ENCODE assay signal across 8 cellular contexts in the genomic region with DNA sequence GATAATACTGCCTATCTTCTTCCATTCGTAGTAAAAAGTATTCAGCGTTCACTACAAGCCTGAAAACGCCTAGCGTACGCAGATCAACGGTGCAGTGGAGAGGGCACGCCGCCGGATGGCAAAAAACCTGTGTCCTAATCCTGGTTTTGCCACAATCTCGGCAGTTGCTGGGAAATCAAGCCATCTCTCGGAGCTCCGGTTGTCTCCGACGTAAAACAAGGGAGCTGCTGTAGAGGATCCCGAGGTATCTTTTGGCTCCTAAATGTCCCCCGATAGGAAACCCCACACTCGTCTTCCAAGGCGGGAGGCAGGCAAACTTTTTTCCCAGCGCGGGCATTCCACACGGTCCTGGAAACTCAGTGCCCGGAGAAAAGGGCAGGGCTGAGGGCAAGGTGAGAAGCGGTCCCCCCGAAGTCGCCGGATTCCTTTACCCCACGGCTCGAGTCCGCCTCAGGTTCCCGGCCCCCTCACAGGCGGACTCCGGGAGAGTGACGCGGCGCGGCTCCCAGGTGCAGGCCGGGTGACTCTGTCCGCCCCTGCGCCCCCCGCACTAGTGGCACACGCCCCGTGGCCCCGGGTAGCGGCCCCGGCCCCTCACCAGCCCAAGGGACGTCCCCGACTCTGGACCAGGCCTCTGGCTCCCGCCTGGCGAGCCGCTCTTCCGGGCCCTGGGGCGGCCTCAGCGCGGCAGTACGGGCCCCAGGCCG. TPM values are rescaled to one million over a fixed set of nuclear protein-coding genes. Genes with fewer than 3 reads are reported as not detected.
DNase-seq lines count a peak whose midpoint lies in the region; ATAC-seq, FAIRE-seq and TF ChIP-seq lines count a peak whose summit lies in the region.

No MANE protein-coding gene starts in this region.

- peak; percentile 8 for DNase-seq in SIG-M5 treated with dmso at 0.1 percent for 504 hours (lab: John Stamatoyannopoulos, UW; ENCODE audit: unreplicated experiment)
- no peak for DNase-seq in SIG-M5 (lab: John Stamatoyannopoulos, UW)
- peak; percentile 37 for DNase-seq in HuH-7.5 (ENCODE audit: low spot score)
- no peak for DNase-seq in WTC11 (ENCODE audit: low spot score)
- peak; percentile 27 for DNase-seq in dedifferentiated amniotic fluid mesenchymal stem cell (ENCODE audit: extremely low spot score)
- DNase-seq in HepG2 (ENCODE audit: low spot score), result no peak
- DNase-seq in stimulated activated CD8-positive, alpha-beta memory T cell treated with anti-CD3 and anti-CD28 coated beads, Interleukin-15, amount 100 ng/mL, for 24 hours (ENCODE audit: low read depth), result peak; percentile 13
- no peak for DNase-seq in retina

- no peaks in the 10 kb centered on the region for H3K9me3 ChIP-seq in HepG2 (ENCODE audit: low read length)

- peaks cover 40% of the 10 kb centered on the region for H3K4me1 ChIP-seq in HepG2 (ENCODE audit: insufficient read depth, low read length)

- H4K20me1 ChIP-seq in HepG2 (ENCODE audit: insufficient read depth, low read length), result no peaks in the 10 kb centered on the region

- TF ChIP-seq POLR2A in HepG2 (IDR thresholded peaks at IDR 0.05; ENCODE audit: insufficient read depth in 1 of 2, low read depth in 2 of 2, low read length in 2 of 2), result no peak; a peak in 1 of 4 replicates

- H3K9me3 Mint-ChIP-seq in WTC11, result no peaks in the 10 kb centered on the region

- H3K4me1 Mint-ChIP-seq in WTC11, result peaks cover 29% of the 10 kb centered on the region

- 2% methylated on average over 13 of the region's 56 CpGs for WGBS in HepG2 (ENCODE audit: low lambda C conversion rate)

- peaks cover 44% of the 10 kb centered on the region for H3K79me2 ChIP-seq in HepG2 (ENCODE audit: insufficient read depth, low read length)

- no peaks in the 10 kb centered on the region; a peak in 1 of 5 replicates for H3K27me3 ChIP-seq in HepG2 (ENCODE audit: control insufficient read depth in 1 of 2, insufficient read depth in 2 of 2, low read length in 2 of 2)

- POLR2A ChIA-PET in WTC11 (lab: Charles Lee) (interaction anchor here (3.6 kb wide), 1 partner anchor 18 kb away, joined by 15 read pairs; no protein-coding TSS in a partner anchor), HepG2 (lab: Yijun Ruan, JAX) (interaction anchor here (1.0 to 5.3 kb wide), 10 partner anchors 8 to 449 kb away, joined by 3 to 71 read pairs (median 4); partner anchors contain the start of genes EXOC6, HHEX and KIF11)

- peak overlapping the region; percentile 69 to 97 (median 96) for H3K4me3 ChIP-seq in HepG2 (replicated peaks in 1 of 3; ENCODE audit: insufficient read depth in 1 of 3, low read depth in 2 of 3, low read length in 3 of 3)

- no peak for TF ChIP-seq CTCF in WTC11 (IDR thresholded peaks at IDR 0.05)
- no peak; the same call in 1 of the 2 replicates for TF ChIP-seq CTCF in HepG2 (CRISPR knock-in tag; IDR thresholded peaks at IDR 0.05)

- no peak overlapping the region for H3K27ac Mint-ChIP-seq in WTC11

- in situ Hi-C loops in HepG2 (cut with HindIII; ENCODE audit: extremely low pct_ligation_motif_present, low pct_unique_long_range_greater_than_20kb), result loop anchor here (5.0 kb wide), 1 partner anchor 51 kb away; no protein-coding TSS in a partner anchor

- H3K36me3 ChIP-seq in HepG2 (replicated peaks in 1 of 2; ENCODE audit: control insufficient read depth in 1 of 2, insufficient read depth in 2 of 2, low read length in 2 of 2), result peaks cover 0 to 8% of the 10 kb centered on the region in 2 experiments; a peak in 2 of 5 replicates

- TSS peak; percentile 69 for BruUV-seq in HepG2 (replicated peaks; lab: Mats Ljungman, UMichigan)

- CTCF ChIA-PET in WTC11 (lab: Charles Lee), result interaction anchor here (0.6 to 3.9 kb wide), 4 partner anchors 18 to 137 kb away, joined by 3 to 32 read pairs (median 10); no protein-coding TSS in a partner anchor
- CTCF ChIA-PET in HepG2 (lab: Yijun Ruan, JAX; ENCODE audit: low intra/inter-chr PET ratio, low total read pairs), result interaction anchor here (2.8 kb wide), 1 partner anchor 56 kb away, joined by 38 read pairs; no protein-coding TSS in a partner anchor

- peak overlapping the region; percentile 95 for H3K9ac ChIP-seq in HepG2 (ENCODE audit: insufficient read depth, low read depth, low read length)

- peak; percentile 43 for ATAC-seq in WTC11
- peak; percentile 62 for ATAC-seq in HepG2

- peak overlapping the region; percentile 47 for H2AFZ ChIP-seq in HepG2 (ENCODE audit: low read length)

- peaks cover 6% of the 10 kb centered on the region; the same call in 1 of the 2 replicates for H3K36me3 Mint-ChIP-seq in WTC11

- no peak for TF ChIP-seq EP300 in HepG2 (IDR thresholded peaks at IDR 0.05; ENCODE audit: low read depth in 2 of 2, low read length in 2 of 2)
- TF ChIP-seq EP300 in HepG2 (CRISPR knock-in tag; IDR thresholded peaks at IDR 0.05; ENCODE audit: borderline replicate concordance), result no peak

- H3K27ac ChIP-seq in HepG2 (ENCODE audit: extremely low read length, insufficient read depth, low read length), result peak overlapping the region; percentile 98

- no peak for TF ChIP-seq RAD21 in HepG2 (CRISPR knock-in tag; IDR thresholded peaks at IDR 0.05)

- H3K27me3 Mint-ChIP-seq in WTC11 (ENCODE audit: low read depth), result no peaks in the 10 kb centered on the region

- intact Hi-C loops in HepG2 (cut with micrococcal nuclease; ENCODE audit: unreplicated experiment), result no loop called here

- peak; percentile 75 for FAIRE-seq in HepG2 (lab: Jason Lieb, UNC)

- H3K4me2 ChIP-seq in HepG2 (ENCODE audit: low read depth, low read length), result peak overlapping the region; percentile 92

- peak overlapping the region; percentile 67 for H3K4me3 Mint-ChIP-seq in WTC11

TF ChIP-seq in WTC11, 78 proteins besides CTCF, POLR2A, EP300 and RAD21 (continues in another document):
- no peak for TF ChIP-seq ZNF416 (CRISPR knock-in tag; IDR thresholded peaks at IDR 0.05)
- TF ChIP-seq ZNF121 (CRISPR knock-in tag; IDR thresholded peaks at IDR 0.05), result 0 out of 2 replicates have a peak, but pooled peaks have one; percentile 5
- no peak for TF ChIP-seq KAT7 (CRISPR knock-in tag; IDR thresholded peaks at IDR 0.05; ENCODE audit: borderline replicate concordance)

TF ChIP-seq in HepG2, 621 proteins besides CTCF, POLR2A, EP300 and RAD21 (continues in another document):
- TF ChIP-seq ZNF180 (CRISPR knock-in tag; IDR thresholded peaks at IDR 0.05; ENCODE audit: borderline replicate concordance, low read depth), result no peak
- no peak for TF ChIP-seq KDM1A (CRISPR knock-in tag; IDR thresholded peaks at IDR 0.05)
- no peak for TF ChIP-seq CENPX (CRISPR knock-in tag; IDR thresholded peaks at IDR 0.05)
- TF ChIP-seq SP140L (CRISPR knock-in tag; IDR thresholded peaks at IDR 0.05; ENCODE audit: borderline replicate concordance), result 0 out of 2 replicates have a peak, but pooled peaks have one; percentile 53
- no peak; the same call in 1 of the 2 replicates for TF ChIP-seq ZNF790 (CRISPR knock-in tag; IDR thresholded peaks at IDR 0.05; ENCODE audit: borderline replicate concordance)

RNA-seq across cellular contexts. Expression of gene IDE, which starts 0.6 kb away (rescaled TPM):
- 44.0 to 50.5 TPM (median 45.2 TPM) in 3 replicates for total RNA-seq in WTC11 (2021)
- 52.1 and 94.3 TPM in 2 replicates for total RNA-seq in HepG2 (2016; rRNA removed; fragmentation: Illumina TruSeq; extraction: Trizol)
- total RNA-seq in HepG2 (2016; cell fraction: cytosol; rRNA removed; fragmentation: Illumina TruSeq; extraction: Trizol; ENCODE audit: low read depth), result 11.5 and 14.5 TPM in 2 replicates
- total RNA-seq in HepG2 (2016; cell fraction: insoluble cytoplasmic fraction; rRNA removed; fragmentation: Illumina TruSeq; extraction: Trizol), result 52.6 and 85.1 TPM in 2 replicates
- total RNA-seq in HepG2 (2016; cell fraction: membrane; rRNA removed; fragmentation: Illumina TruSeq; extraction: Trizol), result 15.4 and 18.2 TPM in 2 replicates
- 41.2 and 45.5 TPM in 2 replicates for total RNA-seq in HepG2 (2016; cell fraction: nucleus; rRNA removed; fragmentation: Illumina TruSeq; extraction: Trizol)
- polyA plus RNA-seq in HepG2 (2011; rRNA removed), result 13.0 and 16.1 TPM in 2 replicates
- polyA plus RNA-seq in HepG2 (2011; cell fraction: cytosol; rRNA removed), result 5.1 and 6.8 TPM in 2 replicates
- polyA plus RNA-seq in HepG2 (2011; cell fraction: nucleus; rRNA removed), result 10.7 and 12.6 TPM in 2 replicates
- 12.6 TPM in 2 replicates for polyA plus RNA-seq in HepG2 (2012)
- 1.8 and 2.2 TPM in 2 replicates for polyA plus RNA-seq in HepG2 (2016; cell fraction: cytosol; fragmentation: Illumina TruSeq; extraction: Trizol; ENCODE audit: low read depth)
- polyA plus RNA-seq in HepG2 (2016; cell fraction: insoluble cytoplasmic fraction; fragmentation: Illumina TruSeq; extraction: Trizol; ENCODE audit: low read depth), result 39.2 and 41.0 TPM in 2 replicates
- polyA plus RNA-seq in HepG2 (2016; cell fraction: membrane; fragmentation: Illumina TruSeq; extraction: Trizol; ENCODE audit: low read depth), result 7.3 and 7.4 TPM in 2 replicates
- 26.7 and 30.2 TPM in 2 replicates for polyA plus RNA-seq in HepG2 (2016; cell fraction: nucleus; fragmentation: Illumina TruSeq; extraction: Trizol; ENCODE audit: insufficient read depth, low read depth)
- 22.9 and 67.2 TPM in 2 replicates for polyA minus RNA-seq in HepG2 (2011; rRNA and poly(A)+ RNA removed; ENCODE audit: low replicate concordance)
- 20.7 and 20.8 TPM in 2 replicates for polyA minus RNA-seq in HepG2 (2011; cell fraction: cytosol; rRNA and poly(A)+ RNA removed)
- 33.0 and 34.4 TPM in 2 replicates for polyA minus RNA-seq in HepG2 (2011; cell fraction: nucleus; rRNA and poly(A)+ RNA removed)

RNA-seq across cellular contexts. Expression of gene KIF11, which starts 19.7 kb away (rescaled TPM):
- total RNA-seq in WTC11 (2021) (46.0 to 55.7 TPM (median 47.5 TPM) in 3 replicates), HepG2 (2016; rRNA removed; fragmentation: Illumina TruSeq; extraction: Trizol) (38.4 and 62.8 TPM in 2 replicates)
- 4.6 and 6.3 TPM in 2 replicates for total RNA-seq in HepG2 (2016; cell fraction: cytosol; rRNA removed; fragmentation: Illumina TruSeq; extraction: Trizol; ENCODE audit: low read depth)
- total RNA-seq in HepG2 (2016; cell fraction: insoluble cytoplasmic fraction; rRNA removed; fragmentation: Illumina TruSeq; extraction: Trizol), result 38.2 and 60.3 TPM in 2 replicates
- total RNA-seq in HepG2 (2016; cell fraction: membrane; rRNA removed; fragmentation: Illumina TruSeq; extraction: Trizol), result 10.6 and 12.9 TPM in 2 replicates
- 25.7 and 27.4 TPM in 2 replicates for total RNA-seq in HepG2 (2016; cell fraction: nucleus; rRNA removed; fragmentation: Illumina TruSeq; extraction: Trizol)
- 4.4 and 8.7 TPM in 2 replicates for polyA plus RNA-seq in HepG2 (2011; rRNA removed)
- 3.1 and 3.7 TPM in 2 replicates for polyA plus RNA-seq in HepG2 (2011; cell fraction: cytosol; rRNA removed)
- 2.4 and 2.5 TPM in 2 replicates for polyA plus RNA-seq in HepG2 (2011; cell fraction: nucleus; rRNA removed)
- 5.4 and 15.7 TPM in 2 replicates for polyA plus RNA-seq in HepG2 (2012)
- 1.4 and 1.8 TPM in 2 replicates for polyA plus RNA-seq in HepG2 (2016; cell fraction: cytosol; fragmentation: Illumina TruSeq; extraction: Trizol; ENCODE audit: low read depth)
- polyA plus RNA-seq in HepG2 (2016; cell fraction: insoluble cytoplasmic fraction; fragmentation: Illumina TruSeq; extraction: Trizol; ENCODE audit: low read depth), result 45.8 and 45.9 TPM in 2 replicates
- polyA plus RNA-seq in HepG2 (2016; cell fraction: membrane; fragmentation: Illumina TruSeq; extraction: Trizol; ENCODE audit: low read depth), result 4.6 and 5.6 TPM in 2 replicates
- 27.1 and 27.7 TPM in 2 replicates for polyA plus RNA-seq in HepG2 (2016; cell fraction: nucleus; fragmentation: Illumina TruSeq; extraction: Trizol; ENCODE audit: insufficient read depth, low read depth)
- polyA minus RNA-seq in HepG2 (2011; rRNA and poly(A)+ RNA removed; ENCODE audit: low replicate concordance), result 2.2 and 9.9 TPM in 2 replicates
- polyA minus RNA-seq in HepG2 (2011; cell fraction: cytosol; rRNA and poly(A)+ RNA removed), result 8.8 and 10.4 TPM in 2 replicates
- polyA minus RNA-seq in HepG2 (2011; cell fraction: nucleus; rRNA and poly(A)+ RNA removed), result 10.4 and 11.5 TPM in 2 replicates

Comparison
In these comparisons a context has a peak if more than half of its experiments do, and no peak if none do; other contexts are left out.
1. DNase-seq: peak in SIG-M5 treated with dmso at 0.1 percent for 504 hours (single experiment), HuH-7.5 (single experiment), dedifferentiated amniotic fluid mesenchymal stem cell (single experiment) and stimulated activated CD8-positive, alpha-beta memory T cell treated with anti-CD3 and anti-CD28 coated beads, Interleukin-15, amount 100 ng/mL, for 24 hours (single experiment); none in SIG-M5 (single experiment), WTC11 (single experiment), HepG2 (single experiment) and retina (single experiment).